Comparison of ENCODE assay signal across 8 cellular contexts in the genomic region with DNA sequence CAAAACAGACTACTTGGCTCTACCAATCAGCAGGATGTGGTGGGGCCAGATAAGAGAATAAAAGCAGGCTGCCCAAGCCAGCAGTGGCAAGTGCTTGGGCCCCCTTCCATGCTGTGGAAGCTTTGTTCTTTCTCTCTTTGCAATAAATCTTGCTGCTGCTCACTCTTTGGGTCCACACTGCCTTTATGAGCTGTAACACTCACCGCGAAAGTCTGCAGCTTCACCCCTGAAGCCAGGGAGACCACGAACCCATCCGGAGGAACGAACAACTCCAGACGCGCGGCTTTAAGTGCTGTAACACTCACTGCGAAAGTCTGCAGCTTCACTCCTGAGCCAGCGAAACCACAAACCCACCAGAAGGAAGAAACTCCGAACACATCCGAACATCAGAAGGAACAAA. TPM values are rescaled to one million over a fixed set of nuclear protein-coding genes. Genes with fewer than 3 reads are reported as not detected.
DNase-seq lines count a peak whose midpoint lies in the region; ATAC-seq lines count a peak whose summit lies in the region.
"Not testable (repeated sequence)": the region's sequence is repeated elsewhere in the genome, so short reads cannot be mapped to it uniquely, and the experiment has no call there.

No MANE protein-coding gene starts in this region.

- intact Hi-C loops in activated CD4-positive, alpha-beta memory T cell treated with anti-CD3 and anti-CD28 coated beads for 36 hours (cut with micrococcal nuclease); activated T-helper 1 cell treated with anti-CD3 and anti-CD28 coated beads, Interleukin-12 subunit alpha, Interleukin-12 subunit beta, Interleukin-2, Interleukin-4 antibody, amounts not matched to agents 30 ng/mL and 10 ng/mL and 1 ng/mL, durations not matched to agents 14 hours and 24 hours and 36 hours (cut with micrococcal nuclease): not testable (repeated sequence)

- H3K27me3 ChIP-seq in BLaER1 = not testable (repeated sequence)

- not testable (repeated sequence) for H3K4me1 Mint-ChIP-seq in T-helper 17 cell
- peaks cover 11% of the 10 kb centered on the region for H3K4me1 Mint-ChIP-seq in activated CD4-positive, alpha-beta memory T cell treated with anti-CD3 and anti-CD28 coated beads for 36 hours (ENCODE audit: low read depth)
- peaks cover 11% of the 10 kb centered on the region for H3K4me1 Mint-ChIP-seq in activated T-helper 1 cell treated with anti-CD3 and anti-CD28 coated beads, Interleukin-12 subunit alpha, Interleukin-12 subunit beta, Interleukin-2, Interleukin-4 antibody, amounts not matched to agents 30 ng/mL and 10 ng/mL and 1 ng/mL, durations not matched to agents 14 hours and 24 hours and 36 hours (ENCODE audit: low read depth)

- not testable (repeated sequence) for ATAC-seq in T-helper 17 cell

- not testable (repeated sequence) for H3K9ac ChIP-seq in BLaER1

- peak overlapping the region; percentile 31; the same call in 1 of the 2 replicates for H3K4me3 ChIP-seq in BLaER1

- H3K9me3 ChIP-seq in BLaER1; T-helper 17 cell (ENCODE audit: control insufficient read depth, low read length, poor library complexity, severe bottlenecking): not testable (repeated sequence)

- H3K27ac ChIP-seq in BLaER1 = not testable (repeated sequence)

- DNase-seq in Kasumi-1 (lab: John Stamatoyannopoulos, UW) = peak; percentile 68 to 86
- DNase-seq in T-helper 17 cell = not testable (repeated sequence)
- DNase-seq in activated CD4-positive, alpha-beta memory T cell treated with anti-CD3 and anti-CD28 coated beads for 36 hours = peak; percentile 48
- DNase-seq in activated T-helper 1 cell treated with anti-CD3 and anti-CD28 coated beads, Interleukin-12 subunit alpha, Interleukin-12 subunit beta, Interleukin-2, Interleukin-4 antibody, amounts not matched to agents 30 ng/mL and 10 ng/mL and 1 ng/mL, durations not matched to agents 14 hours and 24 hours and 36 hours (ENCODE audit: low spot score) = peak; percentile 29
- DNase-seq in central memory CD4-positive, alpha-beta T cell = peak; percentile 17
- DNase-seq in stimulated activated CD4-positive, alpha-beta T cell treated with anti-CD3 and anti-CD28 coated beads, Interleukin-12 subunit alpha, Interleukin-12 subunit beta, amount 100 ng/mL, for 24 hours (ENCODE audit: low read depth in 2 of 2) = peak; percentile 5 to 26
- DNase-seq in stimulated activated CD8-positive, alpha-beta memory T cell treated with anti-CD3 and anti-CD28 coated beads, Interleukin-4, amount 100 ng/mL, for 1 hour (ENCODE audit: low read depth in 2 of 2, low spot score in 1 of 2) = peak; percentile 7 to 13

- not testable (repeated sequence) for H4K20me1 ChIP-seq in BLaER1

- peak overlapping the region; percentile 92 for H3K4me3 Mint-ChIP-seq in T-helper 17 cell
- peak overlapping the region; percentile 66 for H3K4me3 Mint-ChIP-seq in activated CD4-positive, alpha-beta memory T cell treated with anti-CD3 and anti-CD28 coated beads for 36 hours
- peak overlapping the region; percentile 49 for H3K4me3 Mint-ChIP-seq in activated T-helper 1 cell treated with anti-CD3 and anti-CD28 coated beads, Interleukin-12 subunit alpha, Interleukin-12 subunit beta, Interleukin-2, Interleukin-4 antibody, amounts not matched to agents 30 ng/mL and 10 ng/mL and 1 ng/mL, durations not matched to agents 14 hours and 24 hours and 36 hours

- peak overlapping the region; percentile 92 for H3K27ac Mint-ChIP-seq in T-helper 17 cell
- not testable (repeated sequence) for H3K27ac Mint-ChIP-seq in activated CD4-positive, alpha-beta memory T cell treated with anti-CD3 and anti-CD28 coated beads for 36 hours
- peak overlapping the region; percentile 0 for H3K27ac Mint-ChIP-seq in activated T-helper 1 cell treated with anti-CD3 and anti-CD28 coated beads, Interleukin-12 subunit alpha, Interleukin-12 subunit beta, Interleukin-2, Interleukin-4 antibody, amounts not matched to agents 30 ng/mL and 10 ng/mL and 1 ng/mL, durations not matched to agents 14 hours and 24 hours and 36 hours

- H3K4me2 ChIP-seq in BLaER1 = peak overlapping the region; percentile 80

- H3K27me3 Mint-ChIP-seq in T-helper 17 cell; activated CD4-positive, alpha-beta memory T cell treated with anti-CD3 and anti-CD28 coated beads for 36 hours; activated T-helper 1 cell treated with anti-CD3 and anti-CD28 coated beads, Interleukin-12 subunit alpha, Interleukin-12 subunit beta, Interleukin-2, Interleukin-4 antibody, amounts not matched to agents 30 ng/mL and 10 ng/mL and 1 ng/mL, durations not matched to agents 14 hours and 24 hours and 36 hours (ENCODE audit: insufficient read depth): not testable (repeated sequence)

- not testable (repeated sequence) for H3K36me3 ChIP-seq in BLaER1

- H3K4me1 ChIP-seq in BLaER1 = peaks cover 21% of the 10 kb centered on the region

- H3K36me3 Mint-ChIP-seq in T-helper 17 cell (ENCODE audit: low read depth); activated CD4-positive, alpha-beta memory T cell treated with anti-CD3 and anti-CD28 coated beads for 36 hours; activated T-helper 1 cell treated with anti-CD3 and anti-CD28 coated beads, Interleukin-12 subunit alpha, Interleukin-12 subunit beta, Interleukin-2, Interleukin-4 antibody, amounts not matched to agents 30 ng/mL and 10 ng/mL and 1 ng/mL, durations not matched to agents 14 hours and 24 hours and 36 hours (ENCODE audit: low read depth): not testable (repeated sequence)

- H3K9me3 Mint-ChIP-seq in activated CD4-positive, alpha-beta memory T cell treated with anti-CD3 and anti-CD28 coated beads for 36 hours; activated T-helper 1 cell treated with anti-CD3 and anti-CD28 coated beads, Interleukin-12 subunit alpha, Interleukin-12 subunit beta, Interleukin-2, Interleukin-4 antibody, amounts not matched to agents 30 ng/mL and 10 ng/mL and 1 ng/mL, durations not matched to agents 14 hours and 24 hours and 36 hours: not testable (repeated sequence)

- CTCF ChIA-PET in activated CD4-positive, alpha-beta memory T cell treated with anti-CD3 and anti-CD28 coated beads for 36 hours (lab: Charles Lee) = interaction anchor here (0.6 to 1.3 kb wide), 3 partner anchors 34 to 632 kb away, joined by 4 to 6 read pairs (median 5); a partner anchor contains a TSS

- POLR2A ChIA-PET in activated CD4-positive, alpha-beta memory T cell treated with anti-CD3 and anti-CD28 coated beads for 36 hours (lab: Charles Lee) = interaction anchor here (2.1 kb wide), 1 partner anchor 37 kb away, joined by 6 read pairs; a partner anchor contains a TSS

RNA-seq across cellular contexts. Expression of a gene that starts 38.1 kb away (rescaled TPM):
- 10 to 100 TPM; 33.7 to 33.9 TPM for total RNA-seq in T-helper 17 cell
- total RNA-seq in activated CD4-positive, alpha-beta memory T cell treated with anti-CD3 and anti-CD28 coated beads for 36 hours = 10 to 100 TPM; 37.8 to 38.7 TPM
- total RNA-seq in activated T-helper 1 cell treated with anti-CD3 and anti-CD28 coated beads, Interleukin-12 subunit alpha, Interleukin-12 subunit beta, Interleukin-2, Interleukin-4 antibody, amounts not matched to agents 30 ng/mL and 10 ng/mL and 1 ng/mL, durations not matched to agents 14 hours and 24 hours and 36 hours = 48.9 and 54.4 TPM in 2 replicates
